In genomic region chr17:81834831-81835267, GRCh38 we compare ENCODE assay signal across 1 cellular context.
TF ChIP-seq lines count a peak whose summit lies in the region.

PPP1R27 (minus strand) TSS chr17:81835050; CDS start chr17:81834953, 97 bp downstream.

TF ChIP-seq in HepG2, 621 proteins besides CTCF, POLR2A, EP300 and RAD21 (continued from another document):
- TF ChIP-seq, protein P1, sequence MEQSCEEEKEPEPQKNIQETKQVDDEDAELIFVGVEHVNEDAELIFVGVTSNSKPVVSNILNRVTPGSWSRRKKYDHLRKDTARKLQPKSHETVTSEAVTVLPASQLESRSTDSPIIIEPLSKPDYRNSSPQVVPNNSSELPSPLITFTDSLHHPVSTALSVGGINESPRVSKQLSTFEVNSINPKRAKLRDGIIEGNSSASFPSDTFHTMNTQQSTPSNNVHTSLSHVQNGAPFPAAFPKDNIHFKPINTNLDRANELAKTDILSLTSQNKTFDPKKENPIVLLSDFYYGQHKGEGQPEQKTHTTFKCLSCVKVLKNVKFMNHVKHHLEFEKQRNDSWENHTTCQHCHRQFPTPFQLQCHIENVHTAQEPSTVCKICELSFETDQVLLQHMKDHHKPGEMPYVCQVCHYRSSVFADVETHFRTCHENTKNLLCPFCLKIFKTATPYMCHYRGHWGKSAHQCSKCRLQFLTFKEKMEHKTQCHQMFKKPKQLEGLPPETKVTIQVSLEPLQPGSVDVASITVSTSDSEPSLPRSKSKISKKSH (CRISPR knock-in tag; IDR thresholded peaks at IDR 0.05; ENCODE audit: borderline replicate concordance): no peak
- TF ChIP-seq ZNF777 (CRISPR knock-in tag; IDR thresholded peaks at IDR 0.05) (no peak), ZNF263 (CRISPR knock-in tag; IDR thresholded peaks at IDR 0.05) (no peak), AGO2 (optimal IDR thresholded peaks at IDR 0.05; ENCODE audit: low read depth, low read length) (peak; percentile 82), ZNF713 (CRISPR knock-in tag; IDR thresholded peaks at IDR 0.05) (no peak), TMF1 (CRISPR knock-in tag; IDR thresholded peaks at IDR 0.05; ENCODE audit: low read depth) (0 out of 2 replicates have a peak, but pooled peaks have one; percentile 28), ARHGAP35 (CRISPR knock-in tag; IDR thresholded peaks at IDR 0.05; ENCODE audit: borderline replicate concordance) (no peak), ZNF350 (CRISPR knock-in tag; IDR thresholded peaks at IDR 0.05; ENCODE audit: borderline replicate concordance, low read depth) (no peak), GABPA (IDR thresholded peaks at IDR 0.05; ENCODE audit: low read depth, low read length) (no peak), GABPA (CRISPR knock-in tag; IDR thresholded peaks at IDR 0.05; ENCODE audit: low read depth) (no peak), SP2 (CRISPR knock-in tag; IDR thresholded peaks at IDR 0.05) (no peak), ZNF747 (CRISPR knock-in tag; IDR thresholded peaks at IDR 0.05; ENCODE audit: borderline replicate concordance) (no peak), AKAP8 (CRISPR knock-in tag; IDR thresholded peaks at IDR 0.05) (0 out of 2 replicates have a peak, but pooled peaks have one; percentile 16), ZNF362 (CRISPR knock-in tag; IDR thresholded peaks at IDR 0.05; ENCODE audit: borderline replicate concordance) (no peak), RBFOX2 (IDR thresholded peaks at IDR 0.05; ENCODE audit: low read depth, low read length) (peak; percentile 20; the same call in 1 of the 2 replicates), ZNF256 (CRISPR knock-in tag; conservative IDR thresholded peaks at IDR 0.05) (no peak), CAMTA2 (CRISPR knock-in tag; IDR thresholded peaks at IDR 0.05; ENCODE audit: borderline replicate concordance) (0 out of 2 replicates have a peak, but pooled peaks have one; percentile 3)
- TF ChIP-seq, protein P2, sequence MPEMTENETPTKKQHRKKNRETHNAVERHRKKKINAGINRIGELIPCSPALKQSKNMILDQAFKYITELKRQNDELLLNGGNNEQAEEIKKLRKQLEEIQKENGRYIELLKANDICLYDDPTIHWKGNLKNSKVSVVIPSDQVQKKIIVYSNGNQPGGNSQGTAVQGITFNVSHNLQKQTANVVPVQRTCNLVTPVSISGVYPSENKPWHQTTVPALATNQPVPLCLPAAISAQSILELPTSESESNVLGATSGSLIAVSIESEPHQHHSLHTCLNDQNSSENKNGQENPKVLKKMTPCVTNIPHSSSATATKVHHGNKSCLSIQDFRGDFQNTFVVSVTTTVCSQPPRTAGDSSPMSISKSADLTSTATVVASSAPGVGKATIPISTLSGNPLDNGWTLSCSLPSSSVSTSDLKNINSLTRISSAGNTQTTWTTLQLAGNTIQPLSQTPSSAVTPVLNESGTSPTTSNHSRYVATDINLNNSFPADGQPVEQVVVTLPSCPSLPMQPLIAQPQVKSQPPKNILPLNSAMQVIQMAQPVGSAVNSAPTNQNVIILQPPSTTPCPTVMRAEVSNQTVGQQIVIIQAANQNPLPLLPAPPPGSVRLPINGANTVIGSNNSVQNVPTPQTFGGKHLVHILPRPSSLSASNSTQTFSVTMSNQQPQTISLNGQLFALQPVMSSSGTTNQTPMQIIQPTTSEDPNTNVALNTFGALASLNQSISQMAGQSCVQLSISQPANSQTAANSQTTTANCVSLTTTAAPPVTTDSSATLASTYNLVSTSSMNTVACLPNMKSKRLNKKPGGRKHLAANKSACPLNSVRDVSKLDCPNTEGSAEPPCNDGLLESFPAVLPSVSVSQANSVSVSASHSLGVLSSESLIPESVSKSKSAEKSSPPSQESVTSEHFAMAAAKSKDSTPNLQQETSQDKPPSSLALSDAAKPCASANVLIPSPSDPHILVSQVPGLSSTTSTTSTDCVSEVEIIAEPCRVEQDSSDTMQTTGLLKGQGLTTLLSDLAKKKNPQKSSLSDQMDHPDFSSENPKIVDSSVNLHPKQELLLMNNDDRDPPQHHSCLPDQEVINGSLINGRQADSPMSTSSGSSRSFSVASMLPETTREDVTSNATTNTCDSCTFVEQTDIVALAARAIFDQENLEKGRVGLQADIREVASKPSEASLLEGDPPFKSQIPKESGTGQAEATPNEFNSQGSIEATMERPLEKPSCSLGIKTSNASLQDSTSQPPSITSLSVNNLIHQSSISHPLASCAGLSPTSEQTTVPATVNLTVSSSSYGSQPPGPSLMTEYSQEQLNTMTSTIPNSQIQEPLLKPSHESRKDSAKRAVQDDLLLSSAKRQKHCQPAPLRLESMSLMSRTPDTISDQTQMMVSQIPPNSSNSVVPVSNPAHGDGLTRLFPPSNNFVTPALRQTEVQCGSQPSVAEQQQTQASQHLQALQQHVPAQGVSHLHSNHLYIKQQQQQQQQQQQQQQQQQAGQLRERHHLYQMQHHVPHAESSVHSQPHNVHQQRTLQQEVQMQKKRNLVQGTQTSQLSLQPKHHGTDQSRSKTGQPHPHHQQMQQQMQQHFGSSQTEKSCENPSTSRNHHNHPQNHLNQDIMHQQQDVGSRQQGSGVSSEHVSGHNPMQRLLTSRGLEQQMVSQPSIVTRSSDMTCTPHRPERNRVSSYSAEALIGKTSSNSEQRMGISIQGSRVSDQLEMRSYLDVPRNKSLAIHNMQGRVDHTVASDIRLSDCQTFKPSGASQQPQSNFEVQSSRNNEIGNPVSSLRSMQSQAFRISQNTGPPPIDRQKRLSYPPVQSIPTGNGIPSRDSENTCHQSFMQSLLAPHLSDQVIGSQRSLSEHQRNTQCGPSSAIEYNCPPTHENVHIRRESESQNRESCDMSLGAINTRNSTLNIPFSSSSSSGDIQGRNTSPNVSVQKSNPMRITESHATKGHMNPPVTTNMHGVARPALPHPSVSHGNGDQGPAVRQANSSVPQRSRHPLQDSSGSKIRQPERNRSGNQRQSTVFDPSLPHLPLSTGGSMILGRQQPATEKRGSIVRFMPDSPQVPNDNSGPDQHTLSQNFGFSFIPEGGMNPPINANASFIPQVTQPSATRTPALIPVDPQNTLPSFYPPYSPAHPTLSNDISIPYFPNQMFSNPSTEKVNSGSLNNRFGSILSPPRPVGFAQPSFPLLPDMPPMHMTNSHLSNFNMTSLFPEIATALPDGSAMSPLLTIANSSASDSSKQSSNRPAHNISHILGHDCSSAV (CRISPR knock-in tag; IDR thresholded peaks at IDR 0.05; ENCODE audit: borderline replicate concordance): no peak
